In genomic region chr10:76968483-76968882, GRCh38 we compare ENCODE assay signal across 30 cellular contexts.
"Had no signal": no experiment of that assay in that cellular context is flagged by ENCODE, and none has a peak within 500 bp of the region (broad histone marks: within the 10 kb centered on the region; RNA-seq: fewer than 3 reads in every experiment).

No MANE protein-coding gene starts in this region.

- H3K4me3 ChIP-seq: adrenal gland, body of pancreas, esophagus muscularis mucosa, gastroesophageal sphincter, heart right ventricle had no signal

- ATAC-seq: activated CD4-positive, alpha-beta T cell treated with anti-CD3 and anti-CD28 coated beads for 36 hours; activated CD8-positive, alpha-beta memory T cell treated with anti-CD3 and anti-CD28 coated beads, Interleukin-2, amount 10 ng/mL, durations not matched to agents 7 days and 5 days; activated CD8-positive, alpha-beta T cell treated with anti-CD3 and anti-CD28 coated beads, Interleukin-2, amount 10 ng/mL, durations not matched to agents 7 days and 5 days; activated naive CD8-positive, alpha-beta T cell treated with anti-CD3 and anti-CD28 coated beads, Interleukin-2, amount 50 U/mL, for 24 hours; body of pancreas; effector memory CD8-positive, alpha-beta T cell; gastroesophageal sphincter; heart right ventricle; T-helper 17 cell had no signal

- H3K27me3 ChIP-seq: adrenal gland, body of pancreas, esophagus muscularis mucosa, gastroesophageal sphincter, heart right ventricle had no signal

- DNase-seq: activated CD4-positive, alpha-beta memory T cell treated with anti-CD3 and anti-CD28 coated beads for 36 hours; activated CD4-positive, alpha-beta T cell treated with anti-CD3 and anti-CD28 coated beads for 36 hours; activated CD4-positive, alpha-beta T cell treated with anti-CD3 and anti-CD28 coated beads, Interleukin-2, amount 10 ng/mL, durations not matched to agents 24 days and 14 days; activated CD4-positive, CD25-positive, alpha-beta regulatory T cell; activated CD4-positive, CD25-positive, alpha-beta regulatory T cell treated with anti-CD3 and anti-CD28 coated beads, Interleukin-2, amount 50 U/mL, for 72 hours; activated CD8-positive, alpha-beta memory T cell treated with anti-CD3 and anti-CD28 coated beads, Interleukin-2, amount 10 ng/mL, durations not matched to agents 7 days and 5 days; activated CD8-positive, alpha-beta memory T cell treated with anti-CD3 and anti-CD28 coated beads, Interleukin-2, amount 50 U/mL, for 4 hours; activated CD8-positive, alpha-beta T cell treated with anti-CD3 and anti-CD28 coated beads, Interleukin-2, amount 10 ng/mL, durations not matched to agents 7 days and 5 days; activated effector memory CD4-positive, alpha-beta T cell treated with anti-CD3 and anti-CD28 coated beads, Interleukin-2, amount 50 U/mL, for 16 hours; activated naive CD4-positive, alpha-beta T cell treated with anti-CD3 and anti-CD28 coated beads for 36 hours; activated naive CD8-positive, alpha-beta T cell treated with anti-CD3 and anti-CD28 coated beads for 36 hours; activated naive CD8-positive, alpha-beta T cell treated with anti-CD3 and anti-CD28 coated beads, Interleukin-2, amount 50 U/mL, for 24 hours; activated T-cell treated with anti-CD3 and anti-CD28 coated beads, Interleukin-2, amount 50 U/mL, for 1 hour; activated T-cell treated with anti-CD3 and anti-CD28 coated beads, Interleukin-2, amount 50 U/mL, for 48 hours; adrenal gland; amygdala; aorta; body of pancreas; caudate nucleus; cortex of kidney; dermis blood vessel endothelial cell; effector CD4-positive, alpha-beta T cell; effector memory CD8-positive, alpha-beta T cell; erythroblast; foreskin melanocyte; heart right ventricle; T-helper 17 cell; T1000 had no signal

- H3K36me3 ChIP-seq: adrenal gland, heart right ventricle had no signal

- H3K9me3 ChIP-seq: adrenal gland, body of pancreas, esophagus muscularis mucosa, gastroesophageal sphincter, heart right ventricle had no signal

- H3K27ac ChIP-seq: adrenal gland, body of pancreas, esophagus muscularis mucosa, gastroesophageal sphincter, heart right ventricle had no signal
